Comparison of ENCODE assay signal across 10 cellular contexts in genomic region chr3:30548605-30549004, GRCh38. TPM values are rescaled to one million over a fixed set of nuclear protein-coding genes. Genes with fewer than 3 reads are reported as not detected.
DNase-seq lines count a peak whose midpoint lies in the region; ATAC-seq and TF ChIP-seq lines count a peak whose summit lies in the region.
"Had no signal": no experiment of that assay in that cellular context is flagged by ENCODE, and none has a peak within 500 bp of the region (broad histone marks: within the 10 kb centered on the region; RNA-seq: fewer than 3 reads in every experiment).

No MANE protein-coding gene starts in this region.

- H3K36me3 ChIP-seq in testis (ENCODE audit: low read depth, missing control alignments) (no peaks in the 10 kb centered on the region), gastrocnemius medialis (no peaks in the 10 kb centered on the region)

- H3K4me3 ChIP-seq in testis = no peak overlapping the region
- H3K4me3 ChIP-seq in gastrocnemius medialis = no peak overlapping the region

- intact Hi-C loops in testis (cut with DNase I; ENCODE audit: low total_unique reads) = no loop called here
- intact Hi-C loops in gastrocnemius medialis (cut with DNase I; ENCODE audit: low total_unique reads) = no loop called here

- TF ChIP-seq POLR2A in testis (IDR thresholded peaks at IDR 0.05) (no peak), gastrocnemius medialis (IDR thresholded peaks at IDR 0.05) (no peak)

- no peaks in the 10 kb centered on the region for H3K9me3 ChIP-seq in testis
- no peaks in the 10 kb centered on the region for H3K9me3 ChIP-seq in gastrocnemius medialis

- no peaks in the 10 kb centered on the region for H3K27me3 ChIP-seq in testis
- no peaks in the 10 kb centered on the region for H3K27me3 ChIP-seq in gastrocnemius medialis

- peak; percentile 64 for ATAC-seq in esophagus mucosa
- no peak for ATAC-seq in gastrocnemius medialis

- H3K4me1 ChIP-seq in testis (no peaks in the 10 kb centered on the region), gastrocnemius medialis (peaks cover 0 to 6% of the 10 kb centered on the region in 2 donors)

- in situ Hi-C loops in gastrocnemius medialis (cut with MboI; ENCODE audit: low sequenced_read_pairs in 4 of 4) = no loop called here

- peak; percentile 13 to 21 for DNase-seq in activated CD4-positive, alpha-beta T cell treated with anti-CD3 and anti-CD28 coated beads for 24 hours (ENCODE audit: low read depth in 2 of 2)
- no peak for DNase-seq in activated CD4-positive, alpha-beta T cell treated with anti-CD3 and anti-CD28 coated beads for 1 hour
- DNase-seq in UCSD-AML1 (lab: John Stamatoyannopoulos, UW; ENCODE audit: unreplicated experiment) = peak; percentile 7
- peak; percentile 57 for DNase-seq in testis
- DNase-seq in gastrocnemius medialis = no peak
- DNase-seq in NCI-H187 treated with DMSO at 0.1 percent for 48 hours (lab: John Stamatoyannopoulos, UW) = no peak
- no peak for DNase-seq in NK-92 (lab: John Stamatoyannopoulos, UW; ENCODE audit: unreplicated experiment)
- DNase-seq: ACHN, midbrain had no signal

- H3K27ac ChIP-seq in testis (no peak overlapping the region), gastrocnemius medialis (no peak overlapping the region)

- TF ChIP-seq CTCF in testis (IDR thresholded peaks at IDR 0.05) = no peak
- no peak for TF ChIP-seq CTCF in gastrocnemius medialis (IDR thresholded peaks at IDR 0.05 in 4 of 5, conservative IDR thresholded peaks at IDR 0.05 in 1 of 5)

- 46 to 60% methylated on average over 4 of the region's 4 CpGs for WGBS in testis, 2 donors

RNA-seq across cellular contexts. Expression of gene TGFBR2, which starts 57.8 kb away (rescaled TPM):
- total RNA-seq in esophagus mucosa = 14.6 TPM
- 10 to 100 TPM; 18.7 to 26.1 TPM for total RNA-seq in testis
- polyA plus RNA-seq in testis (ENCODE audit: insufficient read depth, low read depth, low replicate concordance) = 35.3 TPM
- total RNA-seq in gastrocnemius medialis = 10 to 100 TPM; 38.3 to 53.8 (median 47.2) TPM

Comparison
In these comparisons a context has a peak if more than half of its experiments do, and no peak if none do; other contexts are left out.
1. DNase-seq: peak in activated CD4-positive, alpha-beta T cell treated with anti-CD3 and anti-CD28 coated beads for 24 hours (2 of 2), UCSD-AML1 (single experiment) and testis (single experiment); none in activated CD4-positive, alpha-beta T cell treated with anti-CD3 and anti-CD28 coated beads for 1 hour (single experiment), gastrocnemius medialis (0 of 2), NCI-H187 treated with DMSO at 0.1 percent for 48 hours (single experiment) and NK-92 (single experiment).